In genomic region chr9:96449522-96449843, GRCh38 we compare ENCODE assay signal across 8 cellular contexts. TPM values are rescaled to one million over a fixed set of nuclear protein-coding genes. Genes with fewer than 3 reads are reported as not detected.
A peak's percentile ranks its signal among the peaks of the same experiment; 100 is the strongest.
DNase-seq lines count a peak whose midpoint lies in the region; ATAC-seq, FAIRE-seq and TF ChIP-seq lines count a peak whose summit lies in the region.

No MANE protein-coding gene starts in this region.

- H3K9me3 Mint-ChIP-seq in IgD-negative memory B cell, result no peaks in the 10 kb centered on the region
- no peaks in the 10 kb centered on the region for H3K9me3 Mint-ChIP-seq in central memory CD8-positive, alpha-beta T cell

- H3K27me3 ChIP-seq in BLaER1, result peaks cover 27% of the 10 kb centered on the region
- H3K27me3 ChIP-seq in mucosa of rectum (ENCODE audit: control insufficient read depth in 2 of 2, insufficient read depth in 2 of 2, low read length in 2 of 2), result peaks cover 0 to 4% of the 10 kb centered on the region in 2 donors

- no peak for TF ChIP-seq CTCF in D721Med (IDR thresholded peaks at IDR 0.05; ENCODE audit: insufficient read depth, missing control alignments)

- peaks cover 4% of the 10 kb centered on the region for H3K36me3 Mint-ChIP-seq in IgD-negative memory B cell
- peaks cover 8% of the 10 kb centered on the region for H3K36me3 Mint-ChIP-seq in central memory CD8-positive, alpha-beta T cell (ENCODE audit: insufficient read depth)

- H3K9ac ChIP-seq in BLaER1, result no peak overlapping the region
- peak overlapping the region; percentile 14 to 38 for H3K9ac ChIP-seq in mucosa of rectum (ENCODE audit: low read depth in 1 of 2, low read length in 2 of 2)

- H3K4me1 ChIP-seq in BLaER1, result peaks cover 22% of the 10 kb centered on the region
- H3K4me1 ChIP-seq in mucosa of rectum (ENCODE audit: control insufficient read depth in 2 of 2, insufficient read depth in 2 of 2, low read length in 2 of 2), result peaks cover 11 to 14% of the 10 kb centered on the region in 2 donors

- H3K4me2 ChIP-seq in BLaER1, result peak overlapping the region; percentile 100

- DNase-seq in central memory CD8-positive, alpha-beta T cell (ENCODE audit: low spot score in 2 of 2), result no peak
- DNase-seq in NCI-H1092 treated with DMSO at 0.1 percent for 48 hours (lab: John Stamatoyannopoulos, UW) (no peak), NCI-H2227 treated with DMSO at 0.1 percent for 48 hours (lab: John Stamatoyannopoulos, UW) (no peak), D721Med (ENCODE audit: insufficient read length, low spot score) (no peak)

- H3K9me3 ChIP-seq in BLaER1 (no peaks in the 10 kb centered on the region), mucosa of rectum (ENCODE audit: control insufficient read depth in 2 of 2, low read length in 2 of 2) (no peaks in the 10 kb centered on the region)

- no peak overlapping the region for H3K27ac ChIP-seq in BLaER1
- H3K27ac ChIP-seq in mucosa of rectum (ENCODE audit: low read depth in 2 of 2, low read length in 2 of 2), result peak overlapping the region in 1 of 2 donors; percentile 59

- peak; percentile 8 for ATAC-seq in GM21360 (IDR thresholded peaks at IDR 0.05; ENCODE audit: unreplicated experiment)
- peak; percentile 25 for ATAC-seq in central memory CD8-positive, alpha-beta T cell (replicated peaks; ENCODE audit: extremely low read depth, poor library complexity, severe bottlenecking)

- H3K27ac Mint-ChIP-seq in IgD-negative memory B cell, result peak overlapping the region; percentile 41 to 71 (median 69)
- H3K27ac Mint-ChIP-seq in central memory CD8-positive, alpha-beta T cell (ENCODE audit: low read depth), result peak overlapping the region; percentile 2

- H3K4me3 ChIP-seq in BLaER1 (peak overlapping the region; percentile 89), mucosa of rectum (ENCODE audit: low read length in 2 of 2) (peak overlapping the region; percentile 68 to 89)

- peaks cover 5% of the 10 kb centered on the region for H3K27me3 Mint-ChIP-seq in IgD-negative memory B cell
- H3K27me3 Mint-ChIP-seq in central memory CD8-positive, alpha-beta T cell, result no peaks in the 10 kb centered on the region

- H3K36me3 ChIP-seq in BLaER1 (no peaks in the 10 kb centered on the region), mucosa of rectum (ENCODE audit: control insufficient read depth in 2 of 2, insufficient read depth in 2 of 2, low read length in 2 of 2) (no peaks in the 10 kb centered on the region)

- peak overlapping the region; percentile 75 to 89 (median 84) for H3K4me3 Mint-ChIP-seq in IgD-negative memory B cell
- H3K4me3 Mint-ChIP-seq in central memory CD8-positive, alpha-beta T cell, result peak overlapping the region; percentile 84

- no peak for FAIRE-seq in D721Med (lab: Jason Lieb, UNC)

- H3K4me1 Mint-ChIP-seq in IgD-negative memory B cell, result peaks cover 15 to 17% (median 16%) of the 10 kb centered on the region in 3 donors
- peaks cover 24% of the 10 kb centered on the region for H3K4me1 Mint-ChIP-seq in central memory CD8-positive, alpha-beta T cell

- H4K20me1 ChIP-seq in BLaER1, result peaks cover 22% of the 10 kb centered on the region

RNA-seq across cellular contexts. Expression of gene HABP4, which starts 0.5 kb away (rescaled TPM):
- 7.4 TPM for polyA plus RNA-seq in IgD-negative memory B cell

RNA-seq across cellular contexts. Expression of gene ZNF367, which starts 31.3 kb away (rescaled TPM):
- polyA plus RNA-seq in IgD-negative memory B cell, result 0.21 TPM
